ENCODE assay signal across 1 cellular context in genomic region chr18:62526098-62527025, GRCh38.
TF ChIP-seq lines count a peak whose summit lies in the region.

No MANE protein-coding gene starts in this region.

TF ChIP-seq in GM12878, 131 proteins besides CTCF, POLR2A, EP300 and RAD21 (continued from another document and continues in another):
- no peak for TF ChIP-seq PRDM15 (CRISPR knock-in tag; IDR thresholded peaks at IDR 0.05)
- TF ChIP-seq NFIC (IDR thresholded peaks at IDR 0.05; ENCODE audit: low read depth, low read length), result no peak
- peak; percentile 74 for TF ChIP-seq BCL3 (IDR thresholded peaks at IDR 0.05; ENCODE audit: borderline replicate concordance, insufficient read depth, low read depth, low read length, poor library complexity, severe bottlenecking)
- TF ChIP-seq ZNF687 (IDR thresholded peaks at IDR 0.05), result peak; percentile 53
- 0 out of 2 replicates have a peak, but pooled peaks have one; percentile 44 for TF ChIP-seq ZNF207 (IDR thresholded peaks at IDR 0.05; ENCODE audit: borderline replicate concordance)
- peak; percentile 52; the same call in 1 of the 2 replicates for TF ChIP-seq PAX5 (IDR thresholded peaks at IDR 0.05; ENCODE audit: borderline replicate concordance, low read depth, low read length)
- peak; percentile 29 for TF ChIP-seq RELA (IDR thresholded peaks at IDR 0.05; ENCODE audit: borderline replicate concordance, partially characterized antibody)
- TF ChIP-seq BRCA1 (IDR thresholded peaks at IDR 0.05; ENCODE audit: low read depth, low read length), result no peak
- TF ChIP-seq CEBPB (IDR thresholded peaks at IDR 0.05; ENCODE audit: borderline replicate concordance in 1 of 2, low read depth in 2 of 2, low read length in 2 of 2), result no peak
- TF ChIP-seq, protein P1, sequence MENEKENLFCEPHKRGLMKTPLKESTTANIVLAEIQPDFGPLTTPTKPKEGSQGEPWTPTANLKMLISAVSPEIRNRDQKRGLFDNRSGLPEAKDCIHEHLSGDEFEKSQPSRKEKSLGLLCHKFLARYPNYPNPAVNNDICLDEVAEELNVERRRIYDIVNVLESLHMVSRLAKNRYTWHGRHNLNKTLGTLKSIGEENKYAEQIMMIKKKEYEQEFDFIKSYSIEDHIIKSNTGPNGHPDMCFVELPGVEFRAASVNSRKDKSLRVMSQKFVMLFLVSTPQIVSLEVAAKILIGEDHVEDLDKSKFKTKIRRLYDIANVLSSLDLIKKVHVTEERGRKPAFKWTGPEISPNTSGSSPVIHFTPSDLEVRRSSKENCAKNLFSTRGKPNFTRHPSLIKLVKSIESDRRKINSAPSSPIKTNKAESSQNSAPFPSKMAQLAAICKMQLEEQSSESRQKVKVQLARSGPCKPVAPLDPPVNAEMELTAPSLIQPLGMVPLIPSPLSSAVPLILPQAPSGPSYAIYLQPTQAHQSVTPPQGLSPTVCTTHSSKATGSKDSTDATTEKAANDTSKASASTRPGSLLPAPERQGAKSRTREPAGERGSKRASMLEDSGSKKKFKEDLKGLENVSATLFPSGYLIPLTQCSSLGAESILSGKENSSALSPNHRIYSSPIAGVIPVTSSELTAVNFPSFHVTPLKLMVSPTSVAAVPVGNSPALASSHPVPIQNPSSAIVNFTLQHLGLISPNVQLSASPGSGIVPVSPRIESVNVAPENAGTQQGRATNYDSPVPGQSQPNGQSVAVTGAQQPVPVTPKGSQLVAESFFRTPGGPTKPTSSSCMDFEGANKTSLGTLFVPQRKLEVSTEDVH (IDR thresholded peaks at IDR 0.05; ENCODE audit: low read depth, partially characterized antibody), result peak; percentile 66
- TF ChIP-seq RCOR1 (conservative IDR thresholded peaks at IDR 0.05; ENCODE audit: low read depth, low read length), result no peak
- peak; percentile 80 for TF ChIP-seq IKZF1 (conservative IDR thresholded peaks at IDR 0.05)
- TF ChIP-seq DPF2 (IDR thresholded peaks at IDR 0.05), result peak; percentile 88
- TF ChIP-seq SREBF2 (IDR thresholded peaks at IDR 0.05; ENCODE audit: low read length), result no peak
- TF ChIP-seq SPI1 (IDR thresholded peaks at IDR 0.05; ENCODE audit: borderline replicate concordance, insufficient read depth, low read depth, low read length), result no peak
- peak; percentile 66; the same call in 1 of the 2 replicates for TF ChIP-seq PML (IDR thresholded peaks at IDR 0.05; ENCODE audit: low read length)
- peak; percentile 31 for TF ChIP-seq SP1 (IDR thresholded peaks at IDR 0.05; ENCODE audit: low read depth, low read length)
- no peak for TF ChIP-seq EZH2 (IDR thresholded peaks at IDR 0.05; ENCODE audit: borderline replicate concordance, control insufficient read depth, low read depth, low read length)
- no peak for TF ChIP-seq HDGF (IDR thresholded peaks at IDR 0.05)
- no peak for TF ChIP-seq KAT2A (conservative IDR thresholded peaks at IDR 0.05; ENCODE audit: control insufficient read depth, low read depth, low read length)
- TF ChIP-seq CHD4 (IDR thresholded peaks at IDR 0.05), result no peak
- TF ChIP-seq KDM1A (IDR thresholded peaks at IDR 0.05; ENCODE audit: borderline replicate concordance), result no peak
- TF ChIP-seq, protein P2, sequence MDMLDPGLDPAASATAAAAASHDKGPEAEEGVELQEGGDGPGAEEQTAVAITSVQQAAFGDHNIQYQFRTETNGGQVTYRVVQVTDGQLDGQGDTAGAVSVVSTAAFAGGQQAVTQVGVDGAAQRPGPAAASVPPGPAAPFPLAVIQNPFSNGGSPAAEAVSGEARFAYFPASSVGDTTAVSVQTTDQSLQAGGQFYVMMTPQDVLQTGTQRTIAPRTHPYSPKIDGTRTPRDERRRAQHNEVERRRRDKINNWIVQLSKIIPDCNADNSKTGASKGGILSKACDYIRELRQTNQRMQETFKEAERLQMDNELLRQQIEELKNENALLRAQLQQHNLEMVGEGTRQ (IDR thresholded peaks at IDR 0.05; ENCODE audit: borderline replicate concordance, low read depth, low read length), result peak; percentile 69
- TF ChIP-seq FOXM1 (IDR thresholded peaks at IDR 0.05; ENCODE audit: low read depth, low read length), result no peak
- TF ChIP-seq KLF5 (IDR thresholded peaks at IDR 0.05; ENCODE audit: partially characterized antibody), result no peak
- TF ChIP-seq STAT3 (IDR thresholded peaks at IDR 0.05; ENCODE audit: low read depth, low read length), result no peak
- TF ChIP-seq TBL1XR1 (IDR thresholded peaks at IDR 0.05; ENCODE audit: low read depth, low read length), result no peak
- TF ChIP-seq ZBTB33 (IDR thresholded peaks at IDR 0.05), result no peak
- peak; percentile 69 for TF ChIP-seq MTA2 (IDR thresholded peaks at IDR 0.05; ENCODE audit: low read depth)
- no peak for TF ChIP-seq ESRRA (IDR thresholded peaks at IDR 0.05; ENCODE audit: low read length)
- TF ChIP-seq SMAD5 (IDR thresholded peaks at IDR 0.05; ENCODE audit: low read depth), result no peak; the same call in 1 of the 2 replicates
- no peak for TF ChIP-seq E4F1 (IDR thresholded peaks at IDR 0.05; ENCODE audit: borderline replicate concordance, partially characterized antibody)
- TF ChIP-seq CUX1 (IDR thresholded peaks at IDR 0.05; ENCODE audit: insufficient replicate concordance, low read depth, low read length), result no peak
- TF ChIP-seq ASH2L (IDR thresholded peaks at IDR 0.05; ENCODE audit: borderline replicate concordance, low read depth), result no peak
- TF ChIP-seq HCFC1 (IDR thresholded peaks at IDR 0.05; ENCODE audit: low read length), result peak; percentile 31; the same call in 1 of the 2 replicates
- TF ChIP-seq BMI1 (IDR thresholded peaks at IDR 0.05; ENCODE audit: borderline replicate concordance), result no peak
